ENCODE assay signal across 10 cellular contexts in genomic region chr10:11824376-11824775, GRCh38. TPM values are rescaled to one million over a fixed set of nuclear protein-coding genes. Genes with fewer than 3 reads are reported as not detected.
DNase-seq lines count a peak whose midpoint lies in the region; TF ChIP-seq lines count a peak whose summit lies in the region.
"Had no signal": no experiment of that assay in that cellular context is flagged by ENCODE, and none has a peak within 500 bp of the region (broad histone marks: within the 10 kb centered on the region; RNA-seq: fewer than 3 reads in every experiment).

No MANE protein-coding gene starts in this region.

- no peak overlapping the region for H3K9ac ChIP-seq in HUES6 (ENCODE audit: low read length)

- H3K36me3 ChIP-seq in HUES6 (ENCODE audit: control insufficient read depth, insufficient read depth, low read length) (no peaks in the 10 kb centered on the region), mesodermal cell (ENCODE audit: control insufficient read depth, insufficient read depth, low read length) (no peaks in the 10 kb centered on the region)

- H3K27ac ChIP-seq in HUES6 (ENCODE audit: low read depth, low read length), result no peak overlapping the region
- no peak overlapping the region for H3K27ac ChIP-seq in mesodermal cell (ENCODE audit: low read depth, low read length, severe bottlenecking)

- no peak for TF ChIP-seq CTCF in AG10803 (conservative IDR thresholded peaks at IDR 0.05; ENCODE audit: low read length)
- TF ChIP-seq CTCF in cardiac fibroblast (IDR thresholded peaks at IDR 0.05; ENCODE audit: low read depth, low read length), result no peak

- WGBS in mesodermal cell (ENCODE audit: insufficient coverage in 2 of 2), 2 experiments, result 59 to 90% methylated on average over 2 to 3 of the region's 6 CpGs

- H3K27me3 ChIP-seq in HUES6 (ENCODE audit: control insufficient read depth, insufficient read depth, low read length), result peaks cover 17% of the 10 kb centered on the region

- H3K9me3 ChIP-seq in HUES6 (ENCODE audit: control insufficient read depth, insufficient read depth, low read depth, low read length) (no peaks in the 10 kb centered on the region), mesodermal cell (ENCODE audit: control insufficient read depth, low read length) (no peaks in the 10 kb centered on the region)

- peak overlapping the region; percentile 64 for H3K4me3 ChIP-seq in AG10803 (ENCODE audit: low read length)
- peak overlapping the region; percentile 82 for H3K4me3 ChIP-seq in HUES6 (ENCODE audit: low read depth, low read length)
- H3K4me3 ChIP-seq in cardiac fibroblast (replicated peaks in 1 of 2; ENCODE audit: low read depth in 2 of 2, low read length in 2 of 2), result peak overlapping the region; percentile 71 to 81
- H3K4me3 ChIP-seq in mesodermal cell (ENCODE audit: extremely low read depth, insufficient read depth, low read length, poor library complexity, severe bottlenecking), result peak overlapping the region; percentile 86

- H3K4me1 ChIP-seq in HUES6 (ENCODE audit: control insufficient read depth, insufficient read depth, low read length) (peaks cover 16% of the 10 kb centered on the region), mesodermal cell (ENCODE audit: control insufficient read depth, insufficient read depth, low read length, poor library complexity, severe bottlenecking) (peaks cover 14% of the 10 kb centered on the region)

- DNase-seq in AG10803 (ENCODE audit: low read depth) (peak; percentile 17), cardiac fibroblast (ENCODE audit: low read depth in 2 of 2) (peak; percentile 18 to 39), UCSD-AML1 (lab: John Stamatoyannopoulos, UW; ENCODE audit: unreplicated experiment) (no peak), NCI-H526 treated with DMSO at 0.1 percent for 48 hours (lab: John Stamatoyannopoulos, UW) (no peak), NCI-H82 (lab: John Stamatoyannopoulos, UW) (no peak), NOMO-1 treated with dmso at 0.1 percent for 144 hours (lab: John Stamatoyannopoulos, UW; ENCODE audit: unreplicated experiment) (no peak)
- DNase-seq: DMS153, NCI-H524 treated with DMSO at 0.1 percent for 48 hours had no signal

RNA-seq across cellular contexts. Expression of gene PROSER2, which starts 1.2 kb away (rescaled TPM):
- polyA plus RNA-seq in mesodermal cell (2013, experiment 1 of 2), result 3.1 TPM
- 4.4 TPM for polyA plus RNA-seq in mesodermal cell (2013, experiment 2 of 2)

Comparison
In these comparisons a context has a peak if more than half of its experiments do, and no peak if none do; other contexts are left out.
1. DNase-seq: peak in AG10803 (single experiment) and cardiac fibroblast (2 of 2); none in UCSD-AML1 (single experiment), NCI-H526 treated with DMSO at 0.1 percent for 48 hours (single experiment), NCI-H82 (single experiment) and NOMO-1 treated with dmso at 0.1 percent for 144 hours (single experiment).
2. Peak in every context shown above with its lines, with median percentiles within 50 percentile points of each other: H3K4me3 ChIP-seq.